Comparison of ENCODE assay signal across 19 cellular contexts in genomic region chr16:54334208-54334607, GRCh38. TPM values are rescaled to one million over a fixed set of nuclear protein-coding genes. Genes with fewer than 3 reads are reported as not detected.
A peak's percentile ranks its signal among the peaks of the same experiment; 100 is the strongest.
DNase-seq lines count a peak whose midpoint lies in the region; ATAC-seq and TF ChIP-seq lines count a peak whose summit lies in the region.
"Had no signal": no experiment of that assay in that cellular context is flagged by ENCODE, and none has a peak within 500 bp of the region (broad histone marks: within the 10 kb centered on the region; RNA-seq: fewer than 3 reads in every experiment).

No MANE protein-coding gene starts in this region.

- no peak overlapping the region for H3K4ac ChIP-seq in neuronal stem cell (ENCODE audit: low read length)

- peak; percentile 4 for DNase-seq in cardiac septum (ENCODE audit: low spot score)
- DNase-seq in left ventricle myocardium inferior, result no peak
- DNase-seq in RWPE2 (ENCODE audit: low spot score), result no peak
- DNase-seq in testis, result no peak
- no peak for DNase-seq in neuronal stem cell (ENCODE audit: low spot score)
- DNase-seq: BE2C; CD4-positive, CD25-positive, alpha-beta regulatory T cell; KG1; MV-4-11; NCI-H2029 treated with DMSO at 0.1 percent for 48 hours; NCI-H524 treated with DMSO at 0.1 percent for 48 hours; NCI-H82; SHP77 had no signal

- no peak overlapping the region for H3K18ac ChIP-seq in neuronal stem cell (ENCODE audit: low read length)

- H3K14ac ChIP-seq in neuronal stem cell (ENCODE audit: low read length), result no peak overlapping the region

- H2BK12ac ChIP-seq in neuronal stem cell (ENCODE audit: low read length), result no peak overlapping the region

- H3K4me1 ChIP-seq in left ventricle myocardium inferior, result no peaks in the 10 kb centered on the region
- peaks cover 7% of the 10 kb centered on the region for H3K4me1 ChIP-seq in RWPE2 (ENCODE audit: insufficient read depth, poor library complexity, severe bottlenecking)
- no peaks in the 10 kb centered on the region for H3K4me1 ChIP-seq in testis
- peaks cover 6 to 9% of the 10 kb centered on the region in 2 donors for H3K4me1 ChIP-seq in neuronal stem cell (ENCODE audit: control insufficient read depth in 2 of 2, insufficient read depth in 1 of 2, low read depth in 1 of 2, low read length in 2 of 2)
- H3K4me1 ChIP-seq: BE2C had no signal

- H4K91ac ChIP-seq in neuronal stem cell (ENCODE audit: low read depth, low read length, poor library complexity), result no peak overlapping the region

- no peak overlapping the region for H3K23ac ChIP-seq in neuronal stem cell (ENCODE audit: low read depth, low read length, poor library complexity)

- no peaks in the 10 kb centered on the region for H3K36me3 ChIP-seq in left ventricle myocardium inferior
- no peaks in the 10 kb centered on the region for H3K36me3 ChIP-seq in RWPE2 (ENCODE audit: low read depth)
- H3K36me3 ChIP-seq in testis (ENCODE audit: low read depth, missing control alignments), result no peaks in the 10 kb centered on the region
- no peaks in the 10 kb centered on the region for H3K36me3 ChIP-seq in neuronal stem cell (replicated peaks in 1 of 2; ENCODE audit: control insufficient read depth in 2 of 2, insufficient read depth in 2 of 2, low read length in 2 of 2)
- H3K36me3 ChIP-seq: BE2C had no signal

- H4K8ac ChIP-seq in neuronal stem cell (ENCODE audit: low read depth, low read length), result no peak overlapping the region

- 100% methylated on average over 2 of the region's 2 CpGs for whole genome bisulfite sequencing in testis, 2 donors
- no CpG with 5 or more reads among the region's 2 CpGs for WGBS in neuronal stem cell (ENCODE audit: extremely low coverage in 2 of 2, insufficient read length in 2 of 2, insufficient replicate concordance in 1 of 2), 2 donors

- H3K4me3 ChIP-seq in left ventricle myocardium inferior, result no peak overlapping the region
- no peak overlapping the region for H3K4me3 ChIP-seq in RWPE2 (ENCODE audit: severe bottlenecking)
- H3K4me3 ChIP-seq in testis, result no peak overlapping the region
- no peak overlapping the region for H3K4me3 ChIP-seq in neuronal stem cell (ENCODE audit: low read length in 2 of 2)
- H3K4me3 ChIP-seq: GM23338 had no signal

- H3K4me2 ChIP-seq in neuronal stem cell (ENCODE audit: insufficient read depth, low read length, poor library complexity, severe bottlenecking), result no peak overlapping the region

- TF ChIP-seq CTCF in left ventricle myocardium inferior (IDR thresholded peaks at IDR 0.05; ENCODE audit: borderline replicate concordance) (no peak), RWPE2 (IDR thresholded peaks at IDR 0.05; ENCODE audit: poor library complexity, severe bottlenecking) (no peak), testis (IDR thresholded peaks at IDR 0.05) (no peak)

- peaks cover 7% of the 10 kb centered on the region for H3K27me3 ChIP-seq in left ventricle myocardium inferior (ENCODE audit: low read depth)
- H3K27me3 ChIP-seq in RWPE2 (ENCODE audit: insufficient read depth, poor library complexity, severe bottlenecking), result no peaks in the 10 kb centered on the region
- no peaks in the 10 kb centered on the region for H3K27me3 ChIP-seq in testis
- peaks cover 0 to 5% (median 0%) of the 10 kb centered on the region in 3 experiments for H3K27me3 ChIP-seq in neuronal stem cell (ENCODE audit: control insufficient read depth in 3 of 3, insufficient read depth in 3 of 3, low read depth in 1 of 3, low read length in 3 of 3)

- no peak for TF ChIP-seq POLR2A in testis (IDR thresholded peaks at IDR 0.05)

- no peak overlapping the region for H2BK120ac ChIP-seq in neuronal stem cell (ENCODE audit: low read depth, low read length)

- no peak overlapping the region for H3K9ac ChIP-seq in neuronal stem cell (ENCODE audit: low read depth, low read length, poor library complexity)

- no peak overlapping the region for H2AFZ ChIP-seq in neuronal stem cell (ENCODE audit: low read length)
- H2AFZ ChIP-seq: GM23338 had no signal

- intact Hi-C loops in cardiac septum (cut with DNase I), result no loop called here
- intact Hi-C loops in left ventricle myocardium inferior (cut with micrococcal nuclease), result no loop called here
- intact Hi-C loops in testis (cut with DNase I; ENCODE audit: low total_unique reads), result no loop called here

- H3K9me3 ChIP-seq in left ventricle myocardium inferior (replicated peaks) (no peaks in the 10 kb centered on the region), RWPE2 (ENCODE audit: severe bottlenecking) (no peaks in the 10 kb centered on the region), testis (no peaks in the 10 kb centered on the region), neuronal stem cell (replicated peaks in 1 of 2; ENCODE audit: control insufficient read depth in 2 of 2, insufficient read depth in 1 of 2, low read depth in 1 of 2, low read length in 2 of 2) (no peaks in the 10 kb centered on the region)
- H3K9me3 ChIP-seq: BE2C had no signal

- H3K27ac ChIP-seq in left ventricle myocardium inferior (replicated peaks) (no peak overlapping the region), RWPE2 (ENCODE audit: poor library complexity, severe bottlenecking) (no peak overlapping the region), testis (no peak overlapping the region), neuronal stem cell (replicated peaks; ENCODE audit: low read length) (no peak overlapping the region)
- H3K27ac ChIP-seq: HL-60 had no signal

- H2AK5ac ChIP-seq in neuronal stem cell (ENCODE audit: low read depth, low read length), result no peak overlapping the region

- no peak overlapping the region for H2BK5ac ChIP-seq in neuronal stem cell (ENCODE audit: low read length)

- no peak overlapping the region for H2BK15ac ChIP-seq in neuronal stem cell (ENCODE audit: low read length)

- ATAC-seq in RWPE2 (ENCODE audit: low read depth) (0 out of 3 replicates have a peak, but pooled peaks have one; percentile 35), esophagus mucosa (peak; percentile 26), GM19351 (IDR thresholded peaks at IDR 0.05; ENCODE audit: unreplicated experiment) (no peak)
- ATAC-seq: GM23338, HCT116 had no signal

- no peaks in the 10 kb centered on the region for H3K79me1 ChIP-seq in neuronal stem cell (ENCODE audit: low read depth, low read length)

RNA-seq across cellular contexts. Expression of gene IRX3, which starts 47.6 kb away (rescaled TPM):
- total RNA-seq in cardiac septum (70.2 TPM), left ventricle myocardium inferior (94.4 TPM), esophagus mucosa (38.9 TPM), testis (1 to 10 TPM; 1.2 to 1.6 TPM)
- 1.2 TPM for polyA plus RNA-seq in testis (ENCODE audit: insufficient read depth, low read depth, low replicate concordance)
- polyA plus RNA-seq in neuronal stem cell (2013, experiment 1 of 2), result 8.1 TPM
- polyA plus RNA-seq in neuronal stem cell (2013, experiment 2 of 2), result 8.2 TPM
- total RNA-seq: CD4-positive, CD25-positive, alpha-beta regulatory T cell; HT-29 had no signal
- polyA plus RNA-seq: CD4-positive, CD25-positive, alpha-beta regulatory T cell had no signal

Comparison
In these comparisons a context has a peak if more than half of its experiments do, and no peak if none do; other contexts are left out.
1. RNA of gene IRX3, which starts 47.6 kb away (total RNA-seq): 94.4 TPM in left ventricle myocardium inferior (single experiment), 70.2 TPM in cardiac septum (single experiment) and 38.9 TPM in esophagus mucosa (single experiment); 1.2 to 1.6 TPM in testis; every median in the first group is over 10 times any median in the second.